Comparison of ENCODE assay signal across 2 cellular contexts in the genomic region with DNA sequence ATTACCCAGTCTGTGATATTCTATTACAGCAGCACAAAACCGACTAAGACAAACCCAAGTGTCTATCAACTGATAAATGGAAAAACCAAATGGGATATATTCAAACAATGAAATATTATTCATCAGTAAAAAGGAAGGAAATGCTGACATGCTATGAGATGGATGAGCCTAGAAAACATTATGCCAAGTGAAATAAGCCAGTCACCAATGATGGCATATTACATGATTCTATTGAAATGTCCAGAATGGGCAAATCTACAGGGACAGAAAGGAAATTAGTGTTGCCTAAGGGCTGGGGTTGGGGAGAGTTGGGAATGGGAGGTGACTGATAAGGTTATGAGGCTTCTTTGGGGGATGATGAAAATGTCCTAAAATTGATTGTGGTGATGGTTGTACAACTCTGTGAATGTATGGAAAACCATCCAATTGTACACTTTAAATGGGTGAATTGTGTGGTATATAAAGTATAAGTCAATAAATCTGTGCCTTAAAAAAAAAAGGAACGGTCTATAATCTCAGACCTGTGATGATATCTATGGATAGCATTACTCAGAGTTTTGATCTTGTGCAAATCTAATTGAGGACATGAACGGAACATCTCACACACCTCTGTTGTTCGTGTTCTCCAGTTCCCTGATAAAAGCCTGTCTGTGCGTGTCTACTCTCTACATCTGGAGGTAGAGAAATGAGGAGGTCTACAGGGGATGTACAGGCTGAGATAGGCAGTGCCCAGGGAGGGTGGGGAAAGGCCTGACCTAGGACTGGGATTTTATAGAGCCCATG.
TF ChIP-seq lines count a peak whose summit lies in the region.

No MANE protein-coding gene starts in this region.

TF ChIP-seq in GM23338, 12 proteins besides CTCF, POLR2A, EP300 and RAD21:
- TF ChIP-seq ZNF114 (CRISPR knock-in tag; IDR thresholded peaks at IDR 0.05), result no peak
- no peak for TF ChIP-seq POLR2AphosphoS5 (IDR thresholded peaks at IDR 0.05; ENCODE audit: low read depth)
- TF ChIP-seq JUNB (IDR thresholded peaks at IDR 0.05; ENCODE audit: unreplicated experiment), result no peak
- TF ChIP-seq EZH2phosphoT487 (IDR thresholded peaks at IDR 0.05; ENCODE audit: unreplicated experiment), result no peak

TF ChIP-seq in H1, 55 proteins besides CTCF, POLR2A, EP300 and RAD21:
- TF ChIP-seq RFX5 (IDR thresholded peaks at IDR 0.05; ENCODE audit: borderline replicate concordance, low read depth, low read length) (no peak), BACH1 (IDR thresholded peaks at IDR 0.05; ENCODE audit: low read length) (no peak), RXRA (IDR thresholded peaks at IDR 0.05; ENCODE audit: insufficient read depth, low read depth, low read length) (no peak), CHD2 (IDR thresholded peaks at IDR 0.05; ENCODE audit: low read length) (no peak), SIRT6 (IDR thresholded peaks at IDR 0.05; ENCODE audit: low read length) (no peak), POLR2AphosphoS5 (IDR thresholded peaks at IDR 0.05; ENCODE audit: low read depth, low read length) (no peak), KDM5A (IDR thresholded peaks at IDR 0.05; ENCODE audit: low read length) (no peak), CREB1 (IDR thresholded peaks at IDR 0.05) (no peak), GTF2F1 (IDR thresholded peaks at IDR 0.05; ENCODE audit: borderline replicate concordance, low read depth, low read length) (no peak), RBBP5 (IDR thresholded peaks at IDR 0.05; ENCODE audit: borderline replicate concordance, low read depth, low read length) (no peak), TBP (IDR thresholded peaks at IDR 0.05; ENCODE audit: low read depth, low read length) (no peak), KDM1A (IDR thresholded peaks at IDR 0.05; ENCODE audit: borderline replicate concordance, low read length) (no peak), KDM4A (IDR thresholded peaks at IDR 0.05; ENCODE audit: low read depth, low read length, severe bottlenecking) (no peak), TCF12 (IDR thresholded peaks at IDR 0.05; ENCODE audit: low read depth, low read length) (no peak), NANOG (IDR thresholded peaks at IDR 0.05; ENCODE audit: insufficient read depth, low read depth, low read length, poor library complexity, severe bottlenecking) (no peak), SUZ12 (IDR thresholded peaks at IDR 0.05; ENCODE audit: low read length) (no peak), SRF (IDR thresholded peaks at IDR 0.05; ENCODE audit: low read depth, low read length) (no peak)
- TF ChIP-seq, protein P1, sequence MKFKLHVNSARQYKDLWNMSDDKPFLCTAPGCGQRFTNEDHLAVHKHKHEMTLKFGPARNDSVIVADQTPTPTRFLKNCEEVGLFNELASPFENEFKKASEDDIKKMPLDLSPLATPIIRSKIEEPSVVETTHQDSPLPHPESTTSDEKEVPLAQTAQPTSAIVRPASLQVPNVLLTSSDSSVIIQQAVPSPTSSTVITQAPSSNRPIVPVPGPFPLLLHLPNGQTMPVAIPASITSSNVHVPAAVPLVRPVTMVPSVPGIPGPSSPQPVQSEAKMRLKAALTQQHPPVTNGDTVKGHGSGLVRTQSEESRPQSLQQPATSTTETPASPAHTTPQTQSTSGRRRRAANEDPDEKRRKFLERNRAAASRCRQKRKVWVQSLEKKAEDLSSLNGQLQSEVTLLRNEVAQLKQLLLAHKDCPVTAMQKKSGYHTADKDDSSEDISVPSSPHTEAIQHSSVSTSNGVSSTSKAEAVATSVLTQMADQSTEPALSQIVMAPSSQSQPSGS (IDR thresholded peaks at IDR 0.05; ENCODE audit: low read length), result no peak
